In genomic region chr1:9263984-9264929, GRCh38 we compare ENCODE assay signal across 2 cellular contexts.
TF ChIP-seq lines count a peak whose summit lies in the region.

No MANE protein-coding gene starts in this region.

TF ChIP-seq in HEK293, 187 proteins besides CTCF, POLR2A, EP300 and RAD21:
- TF ChIP-seq ZNF366 (tag by site-specific recombination; conservative IDR thresholded peaks at IDR 0.05) = no peak
- 0 out of 2 replicates have a peak, but pooled peaks have one; percentile 30 for TF ChIP-seq HIC1 (tag by site-specific recombination; IDR thresholded peaks at IDR 0.05)

TF ChIP-seq in K562, 482 proteins besides CTCF, POLR2A, EP300 and RAD21:
- no peak for TF ChIP-seq ATF1 (CRISPR knock-in tag; IDR thresholded peaks at IDR 0.05)
- no peak for TF ChIP-seq ATF1 (tag; IDR thresholded peaks at IDR 0.05)
- TF ChIP-seq TAF15 (IDR thresholded peaks at IDR 0.05; ENCODE audit: low read depth, low read length) = 0 out of 2 replicates have a peak, but pooled peaks have one; percentile 51
